ENCODE assay signal across 20 cellular contexts in genomic region chr7:110502893-110503465, GRCh38.
DNase-seq lines count a peak whose midpoint lies in the region; TF ChIP-seq lines count a peak whose summit lies in the region.
"Had no signal": no experiment of that assay in that cellular context is flagged by ENCODE, and none has a peak within 500 bp of the region (broad histone marks: within the 10 kb centered on the region; RNA-seq: fewer than 3 reads in every experiment).

No MANE protein-coding gene starts in this region.

- peak; percentile 34 for DNase-seq in GM23248
- peak; percentile 77 for DNase-seq in OCI-M1 (lab: John Stamatoyannopoulos, UW)
- DNase-seq in choroid plexus epithelial cell (ENCODE audit: low read depth) = peak; percentile 65
- DNase-seq in non-pigmented ciliary epithelial cell (ENCODE audit: low read depth) = peak; percentile 15
- DNase-seq in prostate gland (ENCODE audit: low spot score) = no peak
- DNase-seq in NCI-H526 (lab: John Stamatoyannopoulos, UW) = no peak
- no peak for DNase-seq in NCI-H69 (lab: John Stamatoyannopoulos, UW)
- DNase-seq in SHP77 treated with DMSO at 0.1 percent for 48 hours (lab: John Stamatoyannopoulos, UW) = no peak
- DNase-seq: activated naive CD4-positive, alpha-beta T cell treated with anti-CD3 and anti-CD28 coated beads for 36 hours; DMS153; dorsolateral prefrontal cortex; heart left ventricle; MG63; naive thymus-derived CD8-positive, alpha-beta T cell; NCI-H1694; NCI-H446; stimulated activated CD4-positive, alpha-beta T cell treated with anti-CD3 and anti-CD28 coated beads, Interleukin-12 subunit alpha, Interleukin-12 subunit beta, amount 100 ng/mL, for 4 hours; tibial artery had no signal

- no peak overlapping the region for H2AFZ ChIP-seq in GM23248

- H4K20me1 ChIP-seq in GM23248 (ENCODE audit: insufficient read depth) = no peaks in the 10 kb centered on the region

- no peak for TF ChIP-seq POLR2A in prostate gland (IDR thresholded peaks at IDR 0.05)

- in situ Hi-C loops in GM23248 (cut with MboI) = no loop called here

- H3K9ac ChIP-seq in GM23248 = no peak overlapping the region

- no peaks in the 10 kb centered on the region for H3K9me2 ChIP-seq in GM23248 (ENCODE audit: insufficient read depth)

- no peak overlapping the region for H3K27ac ChIP-seq in GM23248
- H3K27ac ChIP-seq in prostate gland = no peak overlapping the region
- H3K27ac ChIP-seq: C4-2B, dorsolateral prefrontal cortex, heart left ventricle, SJCRH30, tibial artery had no signal

- H3K79me2 ChIP-seq in GM23248 (ENCODE audit: insufficient read depth) = no peaks in the 10 kb centered on the region

- intact Hi-C loops in prostate gland (cut with DNase I) = no loop called here

- no peaks in the 10 kb centered on the region for H3K36me3 ChIP-seq in GM23248 (ENCODE audit: low read depth)
- H3K36me3 ChIP-seq in prostate gland = no peaks in the 10 kb centered on the region
- H3K36me3 ChIP-seq: heart left ventricle, MG63, SJCRH30, tibial artery had no signal

- WGBS in GM23248 (ENCODE audit: low coverage in 1 of 2, low lambda C conversion rate in 2 of 2, missing lambda C conversion rate in 2 of 2), 2 experiments = 0 to 5% methylated on average over 1 of the region's 1 CpG
- WGBS in prostate gland = 67% methylated on average over 1 of the region's 1 CpG

- no peaks in the 10 kb centered on the region for H3K27me3 ChIP-seq in GM23248 (replicated peaks; ENCODE audit: insufficient read depth)
- H3K27me3 ChIP-seq in prostate gland (replicated peaks; ENCODE audit: insufficient read depth) = no peaks in the 10 kb centered on the region
- H3K27me3 ChIP-seq: dorsolateral prefrontal cortex, heart left ventricle, MG63, SJCRH30, tibial artery had no signal

- H3F3A ChIP-seq in GM23248 (ENCODE audit: insufficient read depth) = no peaks in the 10 kb centered on the region

- H3K4me2 ChIP-seq in GM23248 (ENCODE audit: unreplicated experiment) = no peak overlapping the region

- H3K4me3 ChIP-seq in GM23248 (no peak overlapping the region), choroid plexus epithelial cell (ENCODE audit: low read depth, low read length) (no peak overlapping the region), prostate gland (no peak overlapping the region)
- H3K4me3 ChIP-seq: dorsolateral prefrontal cortex, heart left ventricle, MG63, SJCRH30, tibial artery had no signal

- no peak for TF ChIP-seq CTCF in choroid plexus epithelial cell (conservative IDR thresholded peaks at IDR 0.05; ENCODE audit: low read depth, low read length)
- no peak for TF ChIP-seq CTCF in prostate gland (IDR thresholded peaks at IDR 0.05)

- H3K9me3 ChIP-seq in GM23248 (ENCODE audit: low read depth) (no peaks in the 10 kb centered on the region), prostate gland (no peaks in the 10 kb centered on the region)
- H3K9me3 ChIP-seq: heart left ventricle, MG63, SJCRH30, tibial artery had no signal

- no peaks in the 10 kb centered on the region for H3K4me1 ChIP-seq in GM23248 (ENCODE audit: insufficient read depth)
- H3K4me1 ChIP-seq in prostate gland (replicated peaks) = no peaks in the 10 kb centered on the region
- H3K4me1 ChIP-seq: heart left ventricle, SJCRH30, tibial artery had no signal

Comparison
In these comparisons a context has a peak if more than half of its experiments do, and no peak if none do; other contexts are left out.
1. DNase-seq: peak in GM23248 (single experiment), OCI-M1 (single experiment), choroid plexus epithelial cell (single experiment) and non-pigmented ciliary epithelial cell (single experiment); none in prostate gland (single experiment), NCI-H526 (0 of 2), NCI-H69 (single experiment) and SHP77 treated with DMSO at 0.1 percent for 48 hours (single experiment).